1 cellular context compared by ENCODE assay signal in the genomic region with DNA sequence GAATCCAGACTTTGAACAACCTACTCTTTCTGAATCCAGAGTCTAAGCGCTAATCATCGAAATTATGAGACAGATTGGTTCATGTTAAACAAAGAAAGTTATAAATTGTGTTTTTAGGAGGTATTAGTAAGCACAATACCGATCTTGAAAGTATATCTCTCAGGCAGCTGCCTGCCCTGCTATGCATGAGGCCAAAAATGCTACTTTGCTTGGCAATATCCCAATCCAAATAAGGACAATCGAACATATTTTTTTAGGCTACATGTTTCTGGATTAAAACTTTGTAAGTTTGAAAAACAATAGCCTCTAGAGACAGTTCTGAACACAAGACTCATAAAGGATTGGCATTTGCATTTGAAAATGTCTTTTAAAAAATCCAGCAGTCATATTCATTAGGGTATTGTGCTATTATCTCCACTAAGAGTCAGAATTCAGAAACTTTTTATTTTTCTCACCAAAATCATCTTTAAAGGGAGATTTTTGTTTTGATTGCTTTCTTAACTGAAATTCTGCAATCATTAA.
TF ChIP-seq lines count a peak whose summit lies in the region.

No MANE protein-coding gene starts in this region.

TF ChIP-seq in endothelial cell of umbilical vein, 7 proteins besides CTCF, POLR2A, EP300 and RAD21 (continued from another document):
- TF ChIP-seq EZH2 (IDR thresholded peaks at IDR 0.05; ENCODE audit: borderline replicate concordance, low read depth, low read length, severe bottlenecking) = no peak
